In genomic region chr3:37229740-37230139, GRCh38 we compare ENCODE assay signal across 1 cellular context.
TF ChIP-seq lines count a peak whose summit lies in the region.

No MANE protein-coding gene starts in this region.

TF ChIP-seq in K562, 482 proteins besides CTCF, POLR2A, EP300 and RAD21 (continued from another document):
- TF ChIP-seq, protein P1, sequence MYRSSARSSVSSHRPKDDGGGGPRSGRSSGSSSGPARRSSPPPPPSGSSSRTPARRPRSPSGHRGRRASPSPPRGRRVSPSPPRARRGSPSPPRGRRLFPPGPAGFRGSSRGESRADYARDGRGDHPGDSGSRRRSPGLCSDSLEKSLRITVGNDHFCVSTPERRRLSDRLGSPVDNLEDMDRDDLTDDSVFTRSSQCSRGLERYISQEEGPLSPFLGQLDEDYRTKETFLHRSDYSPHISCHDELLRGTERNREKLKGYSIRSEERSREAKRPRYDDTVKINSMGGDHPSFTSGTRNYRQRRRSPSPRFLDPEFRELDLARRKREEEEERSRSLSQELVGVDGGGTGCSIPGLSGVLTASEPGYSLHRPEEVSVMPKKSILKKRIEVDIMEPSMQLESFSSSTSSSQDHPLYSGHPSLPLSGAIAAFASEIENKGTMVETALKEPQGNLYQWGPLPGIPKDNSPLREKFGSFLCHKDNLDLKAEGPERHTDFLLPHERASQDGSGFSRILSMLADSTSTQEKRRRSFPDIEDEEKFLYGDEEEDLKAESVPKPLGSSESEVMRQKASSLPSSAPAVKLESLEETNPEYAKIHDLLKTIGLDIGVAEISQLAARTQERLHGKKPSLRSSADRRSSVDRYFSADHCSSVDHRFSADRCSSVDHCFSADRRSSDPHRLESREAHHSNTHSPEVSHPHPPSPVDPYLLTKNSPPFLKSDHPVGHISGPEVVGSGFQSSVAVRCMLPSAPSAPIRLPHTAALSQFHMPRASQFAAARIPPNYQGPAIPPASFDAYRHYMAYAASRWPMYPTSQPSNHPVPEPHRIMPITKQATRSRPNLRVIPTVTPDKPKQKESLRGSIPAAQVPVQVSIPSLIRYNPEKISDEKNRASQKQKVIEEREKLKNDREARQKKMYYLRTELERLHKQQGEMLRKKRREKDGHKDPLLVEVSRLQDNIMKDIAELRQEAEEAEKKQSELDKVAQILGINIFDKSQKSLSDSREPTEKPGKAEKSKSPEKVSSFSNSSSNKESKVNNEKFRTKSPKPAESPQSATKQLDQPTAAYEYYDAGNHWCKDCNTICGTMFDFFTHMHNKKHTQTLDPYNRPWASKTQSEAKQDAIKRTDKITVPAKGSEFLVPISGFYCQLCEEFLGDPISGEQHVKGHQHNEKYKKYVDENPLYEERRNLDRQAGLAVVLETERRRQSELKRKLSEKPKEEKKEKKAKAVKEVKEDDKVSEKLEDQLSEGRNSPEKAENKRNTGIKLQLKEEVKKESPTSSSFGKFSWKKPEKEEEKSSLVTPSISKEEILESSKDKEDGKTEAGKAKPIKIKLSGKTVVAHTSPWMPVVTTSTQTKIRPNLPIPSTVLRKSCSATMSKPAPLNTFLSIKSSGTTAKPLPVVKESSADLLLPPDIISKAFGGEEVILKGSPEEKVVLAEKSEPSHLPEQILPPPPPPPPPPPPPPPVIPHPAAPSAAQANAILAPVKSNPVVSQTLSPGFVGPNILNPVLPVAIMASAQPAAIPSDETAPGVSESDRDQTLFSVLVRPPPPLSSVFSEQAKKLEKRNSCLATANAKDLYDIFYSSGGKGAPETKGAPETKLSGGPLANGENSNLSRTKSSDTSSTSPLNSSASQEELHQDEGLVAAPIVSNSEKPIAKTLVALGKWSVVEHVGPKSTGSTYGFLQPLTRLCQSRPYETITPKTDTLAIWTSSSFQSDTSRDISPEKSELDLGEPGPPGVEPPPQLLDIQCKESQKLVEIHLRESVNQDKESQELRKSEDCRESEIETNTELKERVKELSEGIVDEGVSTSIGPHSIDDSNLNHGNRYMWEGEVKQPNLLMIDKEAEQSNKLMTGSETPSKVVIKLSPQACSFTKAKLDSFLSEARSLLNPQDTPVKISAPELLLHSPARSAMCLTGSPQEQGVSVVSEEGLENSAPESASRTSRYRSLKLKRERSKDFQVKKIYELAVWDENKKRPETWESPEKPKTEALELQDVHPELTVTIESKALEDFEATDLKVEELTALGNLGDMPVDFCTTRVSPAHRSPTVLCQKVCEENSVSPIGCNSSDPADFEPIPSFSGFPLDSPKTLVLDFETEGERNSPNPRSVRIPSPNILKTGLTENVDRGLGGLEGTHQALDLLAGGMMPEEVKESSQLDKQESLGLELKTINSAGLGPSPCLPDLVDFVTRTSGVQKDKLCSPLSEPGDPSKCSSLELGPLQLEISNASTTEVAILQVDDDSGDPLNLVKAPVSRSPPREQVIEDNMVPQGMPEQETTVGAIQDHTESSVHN (IDR thresholded peaks at IDR 0.05; ENCODE audit: borderline replicate concordance in 1 of 2, low read depth in 1 of 2), result no peak
- TF ChIP-seq RBM15 (IDR thresholded peaks at IDR 0.05; ENCODE audit: insufficient read depth, low read length), result no peak
- TF ChIP-seq, protein P2, sequence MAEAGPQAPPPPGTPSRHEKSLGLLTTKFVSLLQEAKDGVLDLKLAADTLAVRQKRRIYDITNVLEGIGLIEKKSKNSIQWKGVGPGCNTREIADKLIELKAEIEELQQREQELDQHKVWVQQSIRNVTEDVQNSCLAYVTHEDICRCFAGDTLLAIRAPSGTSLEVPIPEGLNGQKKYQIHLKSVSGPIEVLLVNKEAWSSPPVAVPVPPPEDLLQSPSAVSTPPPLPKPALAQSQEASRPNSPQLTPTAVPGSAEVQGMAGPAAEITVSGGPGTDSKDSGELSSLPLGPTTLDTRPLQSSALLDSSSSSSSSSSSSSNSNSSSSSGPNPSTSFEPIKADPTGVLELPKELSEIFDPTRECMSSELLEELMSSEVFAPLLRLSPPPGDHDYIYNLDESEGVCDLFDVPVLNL (CRISPR knock-in tag; IDR thresholded peaks at IDR 0.05; ENCODE audit: low read depth), result no peak
